11 cellular contexts compared by ENCODE assay signal in genomic region chr1:209839875-209840491, GRCh38. TPM values are rescaled to one million over a fixed set of nuclear protein-coding genes. Genes with fewer than 3 reads are reported as not detected.
DNase-seq lines count a peak whose midpoint lies in the region; ATAC-seq and TF ChIP-seq lines count a peak whose summit lies in the region.
"Had no signal": no experiment of that assay in that cellular context is flagged by ENCODE, and none has a peak within 500 bp of the region (broad histone marks: within the 10 kb centered on the region; RNA-seq: fewer than 3 reads in every experiment).

No MANE protein-coding gene starts in this region.

- no peaks in the 10 kb centered on the region for H4K20me1 ChIP-seq in SK-N-SH (ENCODE audit: insufficient read depth)

- H3K4me3 ChIP-seq in SK-N-SH (ENCODE audit: low read depth in 2 of 2, low read length in 1 of 2), result peak overlapping the region in 1 of 2 experiments; percentile 16; a peak in 1 of 4 replicates
- no peak overlapping the region for H3K4me3 ChIP-seq in skeletal muscle tissue (ENCODE audit: low read length in 3 of 3)

- no peak for TF ChIP-seq CTCF in SK-N-SH (IDR thresholded peaks at IDR 0.05)

- CTCF ChIA-PET in SK-N-SH (lab: Yijun Ruan, JAX), result interaction anchor here (0.9 to 6.3 kb wide), 2 partner anchors 10 to 17 kb away, joined by 3 to 33 read pairs; no protein-coding TSS in a partner anchor

- DNase-seq in DMS53 (lab: John Stamatoyannopoulos, UW), result peak; percentile 43
- no peak for DNase-seq in DMS53 treated with DMSO at 0.1 percent for 48 hours (lab: John Stamatoyannopoulos, UW; ENCODE audit: unreplicated experiment)
- DNase-seq in SK-N-SH, result no peak
- peak; percentile 91 for DNase-seq in fibroblast of peridontal ligament (ENCODE audit: extremely low read depth)
- DNase-seq in midbrain (lab: John Stamatoyannopoulos, UW), result no peak
- DNase-seq: activated naive CD4-positive, alpha-beta T cell treated with anti-CD3 and anti-CD28 coated beads, Interleukin-2, amount 10 ng/mL, durations not matched to agents 7 days and 5 days; naive B cell had no signal

- H3K9ac ChIP-seq in SK-N-SH, result peak overlapping the region; percentile 70
- no peak overlapping the region for H3K9ac ChIP-seq in skeletal muscle tissue (ENCODE audit: low read depth in 1 of 3, low read length in 3 of 3)

- POLR2A ChIA-PET in SK-N-SH (lab: Yijun Ruan, JAX), result interaction anchor here (1.6 kb wide), 1 partner anchor 17 kb away, joined by 3 read pairs; no protein-coding TSS in a partner anchor

- H3K36me3 ChIP-seq in SK-N-SH (replicated peaks in 1 of 2; ENCODE audit: control insufficient read depth in 1 of 2, insufficient read depth in 2 of 2, low read length in 1 of 2), result peaks cover 83 to 95% of the 10 kb centered on the region in 2 experiments
- peaks cover 58 to 76% (median 74%) of the 10 kb centered on the region in 3 donors for H3K36me3 ChIP-seq in skeletal muscle tissue (ENCODE audit: control insufficient read depth in 3 of 3, insufficient read depth in 3 of 3, low read length in 3 of 3)

- H3K9me2 ChIP-seq in SK-N-SH, result no peaks in the 10 kb centered on the region

- no peak for TF ChIP-seq RAD21 in SK-N-SH (IDR thresholded peaks at IDR 0.05; ENCODE audit: low read length)

- peaks cover 61% of the 10 kb centered on the region for H3F3A ChIP-seq in SK-N-SH (replicated peaks; ENCODE audit: insufficient read depth)

- H3K4me2 ChIP-seq in SK-N-SH, result peak overlapping the region; percentile 51

- TF ChIP-seq EP300 in SK-N-SH (IDR thresholded peaks at IDR 0.05; ENCODE audit: borderline replicate concordance in 1 of 2, low read depth in 1 of 2, low read length in 1 of 2), result peak in 1 of 2 experiments; percentile 95; a peak in 2 of 4 replicates

- ATAC-seq in GM21529 (IDR thresholded peaks at IDR 0.05; ENCODE audit: unreplicated experiment), result no peak
- ATAC-seq in HG03108 (IDR thresholded peaks at IDR 0.05; ENCODE audit: unreplicated experiment), result no peak

- H3K27me3 ChIP-seq in SK-N-SH (ENCODE audit: insufficient read depth) (no peaks in the 10 kb centered on the region), skeletal muscle tissue (ENCODE audit: control insufficient read depth in 3 of 3, insufficient read depth in 3 of 3, low read length in 3 of 3) (no peaks in the 10 kb centered on the region)

- WGBS in SK-N-SH (ENCODE audit: low lambda C conversion rate), result 6% methylated on average over 5 of the region's 5 CpGs

- H2AFZ ChIP-seq in SK-N-SH (ENCODE audit: low read depth), result no peak overlapping the region

- H3K4me1 ChIP-seq in SK-N-SH (ENCODE audit: control insufficient read depth in 1 of 2, insufficient read depth in 2 of 2, low read depth in 1 of 2, low read length in 1 of 2) (peaks cover 11 to 65% of the 10 kb centered on the region in 2 experiments), skeletal muscle tissue (ENCODE audit: control insufficient read depth in 3 of 3, insufficient read depth in 3 of 3, low read length in 3 of 3) (peaks cover 0 to 13% (median 0%) of the 10 kb centered on the region in 3 donors)

- H3K27ac ChIP-seq in SK-N-SH (ENCODE audit: low read depth in 2 of 2, low read length in 1 of 2) (peak overlapping the region; percentile 93 to 98), skeletal muscle tissue (ENCODE audit: low read depth, low read length) (peak overlapping the region; percentile 55)
- H3K27ac ChIP-seq: 22Rv1 had no signal

- H3K79me2 ChIP-seq in SK-N-SH (ENCODE audit: insufficient read depth), result peaks cover 72% of the 10 kb centered on the region

- no peaks in the 10 kb centered on the region for H3K9me3 ChIP-seq in SK-N-SH
- no peaks in the 10 kb centered on the region for H3K9me3 ChIP-seq in skeletal muscle tissue (ENCODE audit: control insufficient read depth in 3 of 3, low read length in 3 of 3)

TF ChIP-seq in SK-N-SH, 30 proteins besides CTCF, POLR2A, EP300 and RAD21 (continues in another document):
- no peak for TF ChIP-seq CHD2 (IDR thresholded peaks at IDR 0.05; ENCODE audit: low read length, partially characterized antibody)
- peak; percentile 87; the same call in 1 of the 2 replicates for TF ChIP-seq POLR2AphosphoS5 (IDR thresholded peaks at IDR 0.05; ENCODE audit: low read depth, low read length)
- peak; percentile 90 for TF ChIP-seq MAX (IDR thresholded peaks at IDR 0.05; ENCODE audit: low read depth)
- no peak for TF ChIP-seq FOXJ3 (CRISPR knock-in tag; IDR thresholded peaks at IDR 0.05)
- 0 out of 2 replicates have a peak, but pooled peaks have one; percentile 46 for TF ChIP-seq FOXM1 (IDR thresholded peaks at IDR 0.05; ENCODE audit: low read depth)
- peak; percentile 85 for TF ChIP-seq MEF2A (IDR thresholded peaks at IDR 0.05; ENCODE audit: borderline replicate concordance, low read depth)
- no peak for TF ChIP-seq IRF3 (IDR thresholded peaks at IDR 0.05; ENCODE audit: low read depth, low read length)
- no peak for TF ChIP-seq NRF1 (IDR thresholded peaks at IDR 0.05; ENCODE audit: low read depth, low read length)
- TF ChIP-seq TEAD4 (IDR thresholded peaks at IDR 0.05; ENCODE audit: borderline replicate concordance, insufficient read depth), result peak; percentile 89; the same call in 1 of the 2 replicates
- peak; percentile 92 for TF ChIP-seq TCF12 (IDR thresholded peaks at IDR 0.05)
- TF ChIP-seq JUND (IDR thresholded peaks at IDR 0.05), result peak; percentile 97
- no peak for TF ChIP-seq USF1 (IDR thresholded peaks at IDR 0.05; ENCODE audit: borderline replicate concordance, low read depth)
- TF ChIP-seq USF2 (IDR thresholded peaks at IDR 0.05; ENCODE audit: borderline replicate concordance, low read depth, low read length), result no peak
- peak; percentile 42; the same call in 1 of the 2 replicates for TF ChIP-seq GABPA (IDR thresholded peaks at IDR 0.05; ENCODE audit: low read depth)
- TF ChIP-seq MXI1 (IDR thresholded peaks at IDR 0.05; ENCODE audit: low read depth, low read length), result no peak
- TF ChIP-seq GATA2 (CRISPR knock-in tag; IDR thresholded peaks at IDR 0.05), result no peak
- TF ChIP-seq TAF1 (IDR thresholded peaks at IDR 0.05; ENCODE audit: borderline replicate concordance, low read depth, low read length), result peak; percentile 46; the same call in 1 of the 2 replicates
- TF ChIP-seq ZBTB33 (IDR thresholded peaks at IDR 0.05; ENCODE audit: borderline replicate concordance, low read depth), result peak; percentile 81; the same call in 1 of the 2 replicates
- TF ChIP-seq RXRA (IDR thresholded peaks at IDR 0.05; ENCODE audit: borderline replicate concordance, low read depth), result peak; percentile 91; the same call in 1 of the 2 replicates
- TF ChIP-seq EZH2phosphoT487 (IDR thresholded peaks at IDR 0.05; ENCODE audit: borderline replicate concordance, low read depth), result no peak

RNA-seq across cellular contexts. Expression of gene UTP25, which starts 12.2 kb away (rescaled TPM):
- polyA plus RNA-seq in SK-N-SH (2012; rRNA removed), result 6.3 and 9.3 TPM in 2 replicates
- 6.3 and 7.1 TPM in 2 replicates for polyA plus RNA-seq in SK-N-SH (2012; cell fraction: cytosol; rRNA removed)
- 8.9 and 16.0 TPM in 2 replicates for polyA plus RNA-seq in SK-N-SH (2012; cell fraction: nucleus; rRNA removed)
- 4.7 TPM for total RNA-seq in skeletal muscle tissue

RNA-seq across cellular contexts. Expression of gene IRF6, which starts 34.0 kb away (rescaled TPM):
- polyA plus RNA-seq in SK-N-SH (2012; rRNA removed), result 0.94 and 1.6 TPM in 2 replicates
- 0.77 and 1.0 TPM in 2 replicates for polyA plus RNA-seq in SK-N-SH (2012; cell fraction: cytosol; rRNA removed)
- polyA plus RNA-seq in SK-N-SH (2012; cell fraction: nucleus; rRNA removed), result 1.6 and 3.0 TPM in 2 replicates
- total RNA-seq in skeletal muscle tissue, result 0.52 TPM

RNA-seq across cellular contexts. Expression of gene C1orf74, which starts 55.6 kb away (rescaled TPM):
- polyA plus RNA-seq in SK-N-SH (2012; rRNA removed), result 1.5 and 2.1 TPM in 2 replicates
- 1.7 and 1.9 TPM in 2 replicates for polyA plus RNA-seq in SK-N-SH (2012; cell fraction: cytosol; rRNA removed)
- 1.4 and 2.2 TPM in 2 replicates for polyA plus RNA-seq in SK-N-SH (2012; cell fraction: nucleus; rRNA removed)
- 3.7 TPM for total RNA-seq in skeletal muscle tissue

Comparison
In these comparisons a context has a peak if more than half of its experiments do, and no peak if none do; other contexts are left out.
1. DNase-seq: peak in DMS53 (single experiment) and fibroblast of peridontal ligament (single experiment); none in DMS53 treated with DMSO at 0.1 percent for 48 hours (single experiment), SK-N-SH (single experiment) and midbrain (single experiment).